ENCODE assay signal across 9 cellular contexts in the genomic region with DNA sequence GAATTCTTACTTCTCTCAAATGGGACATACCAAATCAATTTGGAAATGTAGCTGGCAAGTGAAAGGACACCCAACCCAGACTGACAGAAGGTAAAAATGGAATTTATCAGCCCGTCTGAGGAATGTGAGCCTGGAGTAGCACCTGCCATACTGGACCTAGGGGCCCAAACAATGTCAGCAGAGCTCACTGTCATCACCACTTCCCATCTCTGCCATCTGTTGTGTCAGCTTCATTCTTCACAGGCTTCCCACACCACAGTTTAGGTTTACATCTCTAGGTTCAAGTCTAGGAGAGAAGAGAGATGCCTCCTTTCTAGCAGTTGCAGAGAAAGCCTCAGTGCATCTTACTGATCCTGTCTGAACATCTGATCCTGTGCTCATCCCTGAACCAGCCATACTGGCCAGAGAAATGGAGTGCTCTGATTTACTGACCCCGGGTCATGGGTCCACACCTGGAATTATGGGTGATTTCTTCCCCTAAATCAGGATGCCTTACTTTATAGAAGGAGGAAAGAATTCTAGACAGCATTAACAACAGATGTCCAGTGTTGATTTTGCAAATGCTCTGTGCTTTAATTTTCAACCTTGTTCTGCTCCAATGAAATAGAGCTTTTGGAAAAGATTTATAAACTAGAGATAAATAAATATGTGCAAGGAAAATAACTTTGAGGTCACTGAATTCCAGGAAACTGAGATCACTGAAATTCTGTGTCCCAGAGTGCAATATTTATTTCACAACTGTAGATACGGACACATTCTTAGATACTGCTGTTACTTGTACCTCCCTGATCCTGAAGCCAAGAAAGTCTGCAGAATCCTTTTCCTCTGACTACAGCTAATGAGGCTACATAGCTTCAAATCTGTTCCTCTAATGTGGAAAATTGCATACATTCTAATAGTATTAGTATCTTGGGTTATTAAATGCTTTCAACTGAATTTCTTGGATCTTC.
A peak's percentile ranks its signal among the peaks of the same experiment; 100 is the strongest.
DNase-seq lines count a peak whose midpoint lies in the region; ATAC-seq and TF ChIP-seq lines count a peak whose summit lies in the region.
"Had no signal": no experiment of that assay in that cellular context is flagged by ENCODE, and none has a peak within 500 bp of the region (broad histone marks: within the 10 kb centered on the region; RNA-seq: fewer than 3 reads in every experiment).

No MANE protein-coding gene starts in this region.

- no peak overlapping the region for H2AK9ac ChIP-seq in IMR-90 (replicated peaks; ENCODE audit: low read depth, low read length, poor library complexity)

- 40% methylated on average over 1 of the region's 3 CpGs; no CpG with 5 or more reads in 1 of the 2 experiments for WGBS in IMR-90 (ENCODE audit: extremely low coverage in 2 of 2, insufficient read length in 1 of 2), 2 experiments
- 98% methylated on average over 3 of the region's 3 CpGs for WGBS in thymus

- H4K20me1 ChIP-seq in IMR-90 (ENCODE audit: insufficient read depth, low read length): no peaks in the 10 kb centered on the region

- peak overlapping the region; percentile 98 for H3K27ac ChIP-seq in IMR-90 (ENCODE audit: insufficient read depth, low read length)
- peak overlapping the region; percentile 5 for H3K27ac ChIP-seq in colonic mucosa
- H3K27ac ChIP-seq in thymus (ENCODE audit: low read depth): peak overlapping the region; percentile 4

- POLR2A ChIA-PET in IMR-90 (lab: Charles Lee; ENCODE audit: unreplicated experiment): no interaction called here

- in situ Hi-C loops in IMR-90 (cut with MboI; ENCODE audit: low sequenced_read_pairs): no loop called here

- no peak overlapping the region for H3K56ac ChIP-seq in IMR-90 (ENCODE audit: extremely low read depth, insufficient read depth, low read length)

- no peak for TF ChIP-seq RAD21 in IMR-90 (IDR thresholded peaks at IDR 0.05; ENCODE audit: low read length)

- H2AK5ac ChIP-seq in IMR-90 (ENCODE audit: low read depth, low read length): peak overlapping the region; percentile 23; the same call in 1 of the 2 replicates

- peak overlapping the region; percentile 85 for H2BK5ac ChIP-seq in IMR-90 (ENCODE audit: low read depth, low read length, poor library complexity, severe bottlenecking)

- H3K4me1 ChIP-seq in IMR-90 (ENCODE audit: control insufficient read depth, insufficient read depth, low read length) (peaks cover 13% of the 10 kb centered on the region), colonic mucosa (no peaks in the 10 kb centered on the region), thymus (ENCODE audit: control insufficient read depth, insufficient read depth, low read length) (no peaks in the 10 kb centered on the region), BE2C (no peaks in the 10 kb centered on the region)

- H3K4me2 ChIP-seq in IMR-90 (ENCODE audit: low read depth, low read length): peak overlapping the region; percentile 75

- H3K4me3 ChIP-seq in IMR-90 (ENCODE audit: insufficient read depth, low read depth, low read length) (no peak overlapping the region), colonic mucosa (no peak overlapping the region), thymus (ENCODE audit: low read length) (no peak overlapping the region), BE2C (ENCODE audit: low read depth, low read length) (no peak overlapping the region)

- CTCF ChIA-PET in IMR-90 (lab: Yijun Ruan, JAX): no interaction called here

- no peak overlapping the region; the same call in 2 of the 3 replicates for H2BK15ac ChIP-seq in IMR-90 (ENCODE audit: low read depth, low read length)

- H2AFZ ChIP-seq in IMR-90 (replicated peaks; ENCODE audit: low read length, poor library complexity): no peak overlapping the region

- H3K9me3 ChIP-seq in IMR-90 (ENCODE audit: control insufficient read depth, insufficient read depth, low read length) (no peaks in the 10 kb centered on the region), colonic mucosa (no peaks in the 10 kb centered on the region), thymus (ENCODE audit: control insufficient read depth) (no peaks in the 10 kb centered on the region), BE2C (no peaks in the 10 kb centered on the region)

- peaks cover 3% of the 10 kb centered on the region; the same call in 1 of the 2 replicates for H3K9me1 ChIP-seq in IMR-90 (ENCODE audit: insufficient read depth, low read length)

- DNase-seq in IMR-90 (peak; percentile 77), colonic mucosa (no peak), left kidney (ENCODE audit: low read depth, low spot score) (peak; percentile 39), NCI-H526 treated with DMSO at 0.1 percent for 48 hours (lab: John Stamatoyannopoulos, UW) (no peak), BE2C (no peak)
- no peak for DNase-seq in stimulated activated CD4-positive, alpha-beta T cell treated with anti-CD3 and anti-CD28 coated beads, Interleukin-2, amount 100 ng/mL, for 24 hours
- DNase-seq: stimulated activated naive CD8-positive, alpha-beta T cell treated with anti-CD3 and anti-CD28 coated beads, Interleukin-15, amount 100 ng/mL, for 72 hours had no signal

- H3K27me3 ChIP-seq in IMR-90 (ENCODE audit: control insufficient read depth, insufficient read depth, low read length) (peaks cover 5% of the 10 kb centered on the region), colonic mucosa (no peaks in the 10 kb centered on the region), thymus (ENCODE audit: control insufficient read depth, insufficient read depth) (no peaks in the 10 kb centered on the region), BE2C (peaks cover 3% of the 10 kb centered on the region; the same call in 1 of the 2 replicates)

- no TSS peak for BruUV-seq in IMR-90 (replicated peaks; lab: Mats Ljungman, UMichigan)

- H3K9ac ChIP-seq in IMR-90 (ENCODE audit: low read depth, low read length) (no peak overlapping the region; the same call in 1 of the 2 replicates), colonic mucosa (ENCODE audit: low read depth in 2 of 2, low read length in 2 of 2) (peak overlapping the region in 1 of 2 donors; percentile 1)

- peak overlapping the region; percentile 47 for H2BK20ac ChIP-seq in IMR-90 (ENCODE audit: low read depth, low read length)

- peak overlapping the region in 1 of 2 experiments; percentile 71; a peak in 1 of 4 replicates for H4K8ac ChIP-seq in IMR-90 (ENCODE audit: low read depth in 2 of 2, low read length in 2 of 2)

- H3K36me3 ChIP-seq in IMR-90 (ENCODE audit: control insufficient read depth, insufficient read depth, low read length) (no peaks in the 10 kb centered on the region), colonic mucosa (no peaks in the 10 kb centered on the region), thymus (ENCODE audit: control insufficient read depth, insufficient read depth) (peaks cover 68% of the 10 kb centered on the region), BE2C (no peaks in the 10 kb centered on the region)

- peak overlapping the region; percentile 97 for H4K5ac ChIP-seq in IMR-90 (ENCODE audit: low read depth, low read length)

- peak overlapping the region; percentile 22; the same call in 1 of the 2 replicates for H2BK120ac ChIP-seq in IMR-90 (ENCODE audit: low read depth, low read length)

- peak overlapping the region; percentile 22; the same call in 1 of the 2 replicates for H3K4ac ChIP-seq in IMR-90 (ENCODE audit: low read depth, low read length)

- TF ChIP-seq POLR2A in IMR-90 (IDR thresholded peaks at IDR 0.05; ENCODE audit: low read depth, low read length) (no peak), GM18505 (IDR thresholded peaks at IDR 0.05; ENCODE audit: borderline replicate concordance, extremely low read depth, insufficient read depth, insufficient read length) (no peak)

- H3K23ac ChIP-seq in IMR-90 (ENCODE audit: low read depth, low read length): no peak overlapping the region

- TF ChIP-seq CTCF in IMR-90 (conservative IDR thresholded peaks at IDR 0.05; ENCODE audit: low read depth, low read length) (no peak), colonic mucosa (IDR thresholded peaks at IDR 0.05) (no peak), BE2C (IDR thresholded peaks at IDR 0.05; ENCODE audit: low read depth, low read length) (no peak)

- H3K79me1 ChIP-seq in IMR-90 (ENCODE audit: low read depth in 1 of 2, low read length in 2 of 2): no peaks in the 10 kb centered on the region

- ATAC-seq in IMR-90 (ENCODE audit: low read depth) (peak; percentile 83), GM18505 (IDR thresholded peaks at IDR 0.05; ENCODE audit: unreplicated experiment) (no peak)
- ATAC-seq: stimulated activated naive CD8-positive, alpha-beta T cell treated with anti-CD3 and anti-CD28 coated beads, Interleukin-15, amount 100 ng/mL, for 72 hours had no signal

- H4K91ac ChIP-seq in IMR-90 (ENCODE audit: insufficient read depth, low read depth, low read length): peak overlapping the region; percentile 26; the same call in 1 of the 2 replicates

- peak overlapping the region; percentile 98 for H3K18ac ChIP-seq in IMR-90 (ENCODE audit: low read depth, low read length)

- intact Hi-C loops in IMR-90 (cut with micrococcal nuclease): loop anchor here (1.0 to 10.0 kb wide), 3 partner anchors 18 to 315 kb away; no protein-coding TSS in a partner anchor
- intact Hi-C loops in colonic mucosa (cut with DNase I): no loop called here

- dilution Hi-C loops in IMR-90 (cut with HindIII; ENCODE audit: low sequenced_read_pairs, unreplicated experiment): no loop called here

- H3K14ac ChIP-seq in IMR-90 (replicated peaks; ENCODE audit: low read depth, low read length): no peak overlapping the region; the same call in 1 of the 2 replicates

TF ChIP-seq in IMR-90, 13 proteins besides CTCF, POLR2A, EP300 and RAD21:
- TF ChIP-seq FOS (IDR thresholded peaks at IDR 0.05; ENCODE audit: low read depth, low read length) (no peak), CEBPB (IDR thresholded peaks at IDR 0.05; ENCODE audit: low read depth, low read length) (peak; percentile 77)

Comparison
In these comparisons a context has a peak if more than half of its experiments do, and no peak if none do; other contexts are left out.
1. DNase-seq: peak in IMR-90 (single experiment) and left kidney (single experiment); none in colonic mucosa (single experiment), stimulated activated CD4-positive, alpha-beta T cell treated with anti-CD3 and anti-CD28 coated beads, Interleukin-2, amount 100 ng/mL, for 24 hours (0 of 2), NCI-H526 treated with DMSO at 0.1 percent for 48 hours (single experiment) and BE2C (single experiment).
2. H3K27ac ChIP-seq: peak in every context shown above with its lines; median percentile 98 in IMR-90; 5 in colonic mucosa; 4 in thymus.